ENCODE assay signal across 15 cellular contexts in the genomic region with DNA sequence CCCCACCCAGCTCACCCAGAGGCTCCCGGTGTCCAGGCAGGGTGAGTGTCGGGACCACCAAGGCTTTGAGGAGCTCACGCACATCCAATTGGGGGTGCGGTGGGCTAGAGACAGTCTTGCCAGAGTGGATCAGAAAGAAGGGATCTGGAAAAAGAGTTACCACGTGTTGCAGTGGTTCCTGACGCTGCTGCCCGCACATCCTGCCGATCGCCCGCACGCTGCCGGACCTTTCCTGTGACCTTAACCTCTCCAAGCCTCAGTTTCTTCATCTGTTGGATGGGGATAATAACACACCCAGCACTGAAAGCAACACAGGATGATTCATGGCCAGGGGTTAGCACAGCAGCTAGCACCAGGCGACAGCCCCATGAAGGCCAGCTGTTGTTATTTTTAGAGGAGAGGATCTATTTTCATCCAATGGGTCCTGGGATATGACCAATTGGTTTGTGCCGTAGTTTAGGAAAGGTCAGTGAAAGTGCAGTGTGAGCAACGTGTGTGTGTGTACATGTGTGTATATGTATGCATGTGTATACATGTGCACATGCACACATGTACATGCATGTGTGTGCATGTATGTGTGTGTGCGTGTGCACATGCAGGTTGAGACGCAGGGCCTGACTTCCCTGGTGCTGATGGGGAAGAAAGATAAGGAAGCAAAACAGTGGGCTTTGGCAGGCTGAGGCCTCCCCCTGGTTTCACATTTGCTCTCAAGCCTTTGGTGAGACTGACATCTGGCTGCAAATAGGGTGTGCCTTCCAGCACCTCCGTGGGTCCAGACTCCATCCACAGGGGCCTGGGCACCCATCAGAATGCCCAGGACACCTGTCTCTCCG. TPM values are rescaled to one million over a fixed set of nuclear protein-coding genes. Genes with fewer than 3 reads are reported as not detected.
DNase-seq lines count a peak whose midpoint lies in the region; ATAC-seq lines count a peak whose summit lies in the region.
"Had no signal": no experiment of that assay in that cellular context is flagged by ENCODE, and none has a peak within 500 bp of the region (broad histone marks: within the 10 kb centered on the region; RNA-seq: fewer than 3 reads in every experiment).

No MANE protein-coding gene starts in this region.

- H3K36me3 Mint-ChIP-seq in activated CD4-positive, alpha-beta memory T cell treated with anti-CD3 and anti-CD28 coated beads, Interleukin-2, amount 10 ng/mL, durations not matched to agents 7 days and 5 days (ENCODE audit: low read depth) = peaks cover 10% of the 10 kb centered on the region
- H3K36me3 Mint-ChIP-seq in activated CD4-positive, alpha-beta memory T cell treated with anti-CD3 and anti-CD28 coated beads for 36 hours = peaks cover 2% of the 10 kb centered on the region

- H3K27ac Mint-ChIP-seq in activated CD4-positive, alpha-beta memory T cell treated with anti-CD3 and anti-CD28 coated beads, Interleukin-2, amount 10 ng/mL, durations not matched to agents 7 days and 5 days = peak overlapping the region; percentile 27
- no peak overlapping the region for H3K27ac Mint-ChIP-seq in activated CD4-positive, alpha-beta memory T cell treated with anti-CD3 and anti-CD28 coated beads for 36 hours

- no peaks in the 10 kb centered on the region for H3K27me3 Mint-ChIP-seq in activated CD4-positive, alpha-beta memory T cell treated with anti-CD3 and anti-CD28 coated beads, Interleukin-2, amount 10 ng/mL, durations not matched to agents 7 days and 5 days
- H3K27me3 Mint-ChIP-seq in activated CD4-positive, alpha-beta memory T cell treated with anti-CD3 and anti-CD28 coated beads for 36 hours = no peaks in the 10 kb centered on the region

- POLR2A ChIA-PET in activated CD4-positive, alpha-beta memory T cell treated with anti-CD3 and anti-CD28 coated beads, Interleukin-2, amount 10 ng/mL, durations not matched to agents 7 days and 5 days (lab: Charles Lee) = interaction anchor here (1.0 kb wide), 1 partner anchor 9 kb away, joined by 3 read pairs; no protein-coding TSS in a partner anchor
- POLR2A ChIA-PET in activated CD4-positive, alpha-beta memory T cell treated with anti-CD3 and anti-CD28 coated beads for 36 hours (lab: Charles Lee) = no interaction called here

- intact Hi-C loops in activated CD4-positive, alpha-beta memory T cell treated with anti-CD3 and anti-CD28 coated beads for 36 hours (cut with micrococcal nuclease) = no loop called here

- H3K4me3 Mint-ChIP-seq in activated CD4-positive, alpha-beta memory T cell treated with anti-CD3 and anti-CD28 coated beads, Interleukin-2, amount 10 ng/mL, durations not matched to agents 7 days and 5 days = no peak overlapping the region
- H3K4me3 Mint-ChIP-seq in activated CD4-positive, alpha-beta memory T cell treated with anti-CD3 and anti-CD28 coated beads for 36 hours = no peak overlapping the region
- H3K4me3 Mint-ChIP-seq: H9 had no signal

- ATAC-seq in HG02571 (IDR thresholded peaks at IDR 0.05; ENCODE audit: unreplicated experiment) = no peak

- peak overlapping the region in 8 of 21 experiments; percentile 3 to 61 (median 37) for H3K27ac ChIP-seq in skin epidermis
- H3K27ac ChIP-seq: RWPE1 had no signal

- peak overlapping the region in 4 of 7 experiments; percentile 1 to 22 (median 10) for H3K4me3 ChIP-seq in skin epidermis
- H3K4me3 ChIP-seq: mucosa of descending colon had no signal

- H3K9me3 Mint-ChIP-seq in activated CD4-positive, alpha-beta memory T cell treated with anti-CD3 and anti-CD28 coated beads, Interleukin-2, amount 10 ng/mL, durations not matched to agents 7 days and 5 days = no peaks in the 10 kb centered on the region
- no peaks in the 10 kb centered on the region for H3K9me3 Mint-ChIP-seq in activated CD4-positive, alpha-beta memory T cell treated with anti-CD3 and anti-CD28 coated beads for 36 hours
- H3K9me3 Mint-ChIP-seq: H9 had no signal

- peaks cover 52% of the 10 kb centered on the region for H3K4me1 Mint-ChIP-seq in activated CD4-positive, alpha-beta memory T cell treated with anti-CD3 and anti-CD28 coated beads, Interleukin-2, amount 10 ng/mL, durations not matched to agents 7 days and 5 days
- H3K4me1 Mint-ChIP-seq in activated CD4-positive, alpha-beta memory T cell treated with anti-CD3 and anti-CD28 coated beads for 36 hours (ENCODE audit: low read depth) = peaks cover 31% of the 10 kb centered on the region

- CTCF ChIA-PET in activated CD4-positive, alpha-beta memory T cell treated with anti-CD3 and anti-CD28 coated beads, Interleukin-2, amount 10 ng/mL, durations not matched to agents 7 days and 5 days (lab: Charles Lee) = interaction anchor here (1.3 to 1.4 kb wide), 3 partner anchors 85 to 156 kb away, joined by 4 to 8 read pairs (median 6); partner anchors contain the start of gene ZNF843
- CTCF ChIA-PET in activated CD4-positive, alpha-beta memory T cell treated with anti-CD3 and anti-CD28 coated beads for 36 hours (lab: Charles Lee) = interaction anchor here (1.0 kb wide), 1 partner anchor 8 kb away, joined by 3 read pairs; no protein-coding TSS in a partner anchor

- no peak for DNase-seq in activated CD4-positive, alpha-beta memory T cell treated with anti-CD3 and anti-CD28 coated beads, Interleukin-2, amount 10 ng/mL, durations not matched to agents 7 days and 5 days
- DNase-seq in activated CD4-positive, alpha-beta memory T cell treated with anti-CD3 and anti-CD28 coated beads for 36 hours = no peak
- DNase-seq in MV-4-11 (lab: John Stamatoyannopoulos, UW) (peak; percentile 86), globus pallidus (ENCODE audit: low spot score) (peak; percentile 35), NCI-H2029 treated with DMSO at 0.1 percent for 48 hours (lab: John Stamatoyannopoulos, UW) (no peak), NCI-H748 treated with DMSO at 0.1 percent for 48 hours (lab: John Stamatoyannopoulos, UW) (no peak)
- DNase-seq: ACHN, amniotic stem cell, hippocampal formation, KG1, mucosa of descending colon had no signal

RNA-seq across cellular contexts. Expression of gene ITGAX, which starts 2.6 kb away (rescaled TPM):
- 10 to 100 TPM; 42.0 to 43.2 TPM for total RNA-seq in activated CD4-positive, alpha-beta memory T cell treated with anti-CD3 and anti-CD28 coated beads, Interleukin-2, amount 10 ng/mL, durations not matched to agents 7 days and 5 days
- total RNA-seq in activated CD4-positive, alpha-beta memory T cell treated with anti-CD3 and anti-CD28 coated beads for 36 hours = 10 to 100 TPM; 30.3 to 32.9 TPM

RNA-seq across cellular contexts. Expression of gene ITGAD, which starts 35.6 kb away (rescaled TPM):
- total RNA-seq in activated CD4-positive, alpha-beta memory T cell treated with anti-CD3 and anti-CD28 coated beads, Interleukin-2, amount 10 ng/mL, durations not matched to agents 7 days and 5 days = not detected
- not detected for total RNA-seq in activated CD4-positive, alpha-beta memory T cell treated with anti-CD3 and anti-CD28 coated beads for 36 hours
- total RNA-seq: H9 had no signal

Comparison
In these comparisons a context has a peak if more than half of its experiments do, and no peak if none do; other contexts are left out.
1. DNase-seq: peak in MV-4-11 (single experiment) and globus pallidus (single experiment); none in activated CD4-positive, alpha-beta memory T cell treated with anti-CD3 and anti-CD28 coated beads, Interleukin-2, amount 10 ng/mL, durations not matched to agents 7 days and 5 days (single experiment), activated CD4-positive, alpha-beta memory T cell treated with anti-CD3 and anti-CD28 coated beads for 36 hours (single experiment), NCI-H2029 treated with DMSO at 0.1 percent for 48 hours (single experiment) and NCI-H748 treated with DMSO at 0.1 percent for 48 hours (single experiment).